ENCODE assay signal across 8 cellular contexts in the genomic region with DNA sequence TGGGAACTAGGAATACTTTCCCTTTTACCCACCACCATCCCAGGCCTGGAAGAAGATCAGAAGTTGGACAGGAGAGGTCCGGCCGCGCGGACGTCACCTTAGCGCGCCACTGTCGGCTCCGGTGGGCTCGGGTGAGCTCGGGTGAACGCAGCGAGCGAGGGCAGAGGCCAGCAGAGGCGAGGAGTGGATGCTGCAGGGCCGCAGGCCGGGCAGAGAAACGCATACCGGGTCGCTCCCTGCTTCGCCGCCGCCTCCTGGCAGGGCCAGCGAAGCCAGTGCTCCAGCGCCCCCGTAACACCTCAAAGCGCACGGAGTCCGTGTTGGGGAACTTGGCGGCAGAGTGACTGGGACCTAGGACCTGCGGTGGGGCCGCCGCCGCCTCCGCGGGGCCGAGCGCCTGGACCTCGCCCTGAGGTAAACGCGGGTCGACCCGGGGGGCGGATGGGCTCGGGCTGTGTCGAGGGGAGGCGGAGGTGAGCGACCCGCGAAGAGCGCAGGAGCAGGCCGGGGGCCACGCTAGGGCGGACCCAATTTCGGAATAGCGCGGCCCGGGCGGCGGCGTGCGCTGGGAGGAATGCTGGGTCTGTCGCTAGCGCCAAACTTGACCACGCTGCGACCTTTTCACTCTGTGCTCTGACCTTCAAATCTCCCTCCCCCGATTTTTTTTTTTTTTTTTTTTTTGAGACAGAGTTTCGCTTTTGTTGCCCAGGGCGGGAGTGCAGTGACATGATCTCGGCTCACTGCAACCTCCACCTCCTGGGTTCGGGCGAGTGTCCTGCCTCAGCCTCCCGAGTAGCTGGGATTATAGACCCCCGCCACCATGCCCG. TPM values are rescaled to one million over a fixed set of nuclear protein-coding genes. Genes with fewer than 3 reads are reported as not detected.
DNase-seq lines count a peak whose midpoint lies in the region; ATAC-seq and TF ChIP-seq lines count a peak whose summit lies in the region.

No MANE protein-coding gene starts in this region.

- ATAC-seq in memory B cell (ENCODE audit: low read depth): peak; percentile 59
- ATAC-seq in GM18873 (IDR thresholded peaks at IDR 0.05; ENCODE audit: low FRiP score, unreplicated experiment): no peak
- ATAC-seq in GM18909 (IDR thresholded peaks at IDR 0.05; ENCODE audit: poor library complexity, unreplicated experiment): no peak
- no peak for ATAC-seq in HG02938 (IDR thresholded peaks at IDR 0.05; ENCODE audit: unreplicated experiment)

- no peaks in the 10 kb centered on the region for H3K36me3 Mint-ChIP-seq in IgD-negative memory B cell
- peaks cover 2% of the 10 kb centered on the region for H3K36me3 Mint-ChIP-seq in memory B cell
- no peaks in the 10 kb centered on the region for H3K36me3 Mint-ChIP-seq in type B pancreatic cell

- H3K9me3 Mint-ChIP-seq in IgD-negative memory B cell (no peaks in the 10 kb centered on the region), memory B cell (no peaks in the 10 kb centered on the region), type B pancreatic cell (no peaks in the 10 kb centered on the region)

- H3K4me1 Mint-ChIP-seq in IgD-negative memory B cell: peaks cover 0 to 2% (median 0%) of the 10 kb centered on the region in 3 donors
- no peaks in the 10 kb centered on the region for H3K4me1 Mint-ChIP-seq in memory B cell
- peaks cover 4% of the 10 kb centered on the region for H3K4me1 Mint-ChIP-seq in type B pancreatic cell (ENCODE audit: unreplicated experiment)

- no peaks in the 10 kb centered on the region for H3K36me3 ChIP-seq in ACC112 (ENCODE audit: insufficient read depth, low read length)
- no peaks in the 10 kb centered on the region for H3K36me3 ChIP-seq in effector memory CD4-positive, alpha-beta T cell (ENCODE audit: control insufficient read depth, insufficient read depth, low read length)

- peak overlapping the region; percentile 91 for H2AFZ ChIP-seq in ACC112 (ENCODE audit: low read length, unreplicated experiment)

- H3K9me3 ChIP-seq in effector memory CD4-positive, alpha-beta T cell (ENCODE audit: control insufficient read depth, low read length): no peaks in the 10 kb centered on the region

- peak; percentile 35 for TF ChIP-seq CTCF in type B pancreatic cell (conservative IDR thresholded peaks at IDR 0.05)

- peaks cover 23% of the 10 kb centered on the region for H3K27me3 Mint-ChIP-seq in IgD-negative memory B cell
- peaks cover 8% of the 10 kb centered on the region for H3K27me3 Mint-ChIP-seq in memory B cell
- peaks cover 25% of the 10 kb centered on the region for H3K27me3 Mint-ChIP-seq in type B pancreatic cell

- H3K27ac Mint-ChIP-seq in IgD-negative memory B cell: peak overlapping the region in 1 of 3 donors; percentile 67
- H3K27ac Mint-ChIP-seq in memory B cell: no peak overlapping the region
- no peak overlapping the region for H3K27ac Mint-ChIP-seq in type B pancreatic cell

- no peak for DNase-seq in effector memory CD4-positive, alpha-beta T cell
- DNase-seq in memory B cell (ENCODE audit: low spot score in 2 of 2) (no peak), type B pancreatic cell (ENCODE audit: extremely low spot score, unreplicated experiment) (no peak)

- peak overlapping the region; percentile 22; the same call in 1 of the 2 replicates for H3K27ac ChIP-seq in ACC112 (ENCODE audit: low read depth, low read length)
- H3K27ac ChIP-seq in effector memory CD4-positive, alpha-beta T cell (ENCODE audit: insufficient read depth, low read length, poor library complexity, severe bottlenecking): no peak overlapping the region

- peaks cover 4% of the 10 kb centered on the region for H3K4me1 ChIP-seq in ACC112 (ENCODE audit: control insufficient read depth, insufficient read depth, low read length, unreplicated experiment)
- H3K4me1 ChIP-seq in effector memory CD4-positive, alpha-beta T cell (ENCODE audit: control insufficient read depth, insufficient read depth, low read length, poor library complexity, severe bottlenecking): peaks cover 3% of the 10 kb centered on the region

- peak overlapping the region in 3 of 4 donors; percentile 69 to 82 (median 82) for H3K4me3 Mint-ChIP-seq in IgD-negative memory B cell
- peak overlapping the region; percentile 73 for H3K4me3 Mint-ChIP-seq in memory B cell
- peak overlapping the region; percentile 87 for H3K4me3 Mint-ChIP-seq in type B pancreatic cell

- H3K79me2 ChIP-seq in ACC112 (ENCODE audit: control insufficient read depth, insufficient read depth, low read length, unreplicated experiment): no peaks in the 10 kb centered on the region

- H3K27me3 ChIP-seq in ACC112 (ENCODE audit: insufficient read depth, low read length): no peaks in the 10 kb centered on the region; the same call in 1 of the 2 replicates
- peaks cover 29% of the 10 kb centered on the region for H3K27me3 ChIP-seq in effector memory CD4-positive, alpha-beta T cell (replicated peaks; ENCODE audit: control insufficient read depth, insufficient read depth, low read length, poor library complexity, severe bottlenecking)

- peak overlapping the region; percentile 87 for H3K4me3 ChIP-seq in ACC112 (ENCODE audit: low read depth, low read length)
- peak overlapping the region; percentile 40 for H3K4me3 ChIP-seq in effector memory CD4-positive, alpha-beta T cell (ENCODE audit: insufficient read depth, low read depth, low read length, poor library complexity, severe bottlenecking)

RNA-seq across cellular contexts. Expression of gene CYP11A1, which starts 1.6 kb away (rescaled TPM):
- polyA plus RNA-seq in IgD-negative memory B cell: not detected
- total RNA-seq in type B pancreatic cell (ENCODE audit: low replicate concordance): 0.80 and 1.0 TPM in 2 replicates
